In genomic region chr12:93015970-93016751, GRCh38 we compare ENCODE assay signal across 15 cellular contexts.
DNase-seq lines count a peak whose midpoint lies in the region; ATAC-seq and TF ChIP-seq lines count a peak whose summit lies in the region.
"Had no signal": no experiment of that assay in that cellular context is flagged by ENCODE, and none has a peak within 500 bp of the region (broad histone marks: within the 10 kb centered on the region; RNA-seq: fewer than 3 reads in every experiment).

No MANE protein-coding gene starts in this region.

- DNase-seq in HuH-7.5 (ENCODE audit: low spot score) (peak; percentile 37), Panc1 (ENCODE audit: low read depth, low spot score) (no peak), hepatocyte (ENCODE audit: low spot score) (peak; percentile 34), prostate gland (ENCODE audit: low spot score) (peak; percentile 70), NCI-H446 (lab: John Stamatoyannopoulos, UW) (no peak), BE2C (no peak), NCI-H187 treated with DMSO at 0.1 percent for 48 hours (lab: John Stamatoyannopoulos, UW) (no peak)
- DNase-seq in activated CD8-positive, alpha-beta memory T cell treated with anti-CD3 and anti-CD28 coated beads for 24 hours, result no peak
- DNase-seq: activated naive CD4-positive, alpha-beta T cell; left ventricle myocardium superior; NCI-H1092; stimulated activated CD4-positive, alpha-beta T cell treated with anti-CD3 and anti-CD28 coated beads, Interleukin-4, amount 100 ng/mL, for 4 hours; T-helper 9 cell had no signal

- POLR2A ChIA-PET in Panc1 (lab: Charles Lee), result no interaction called here

- no peaks in the 10 kb centered on the region for H3K9me2 ChIP-seq in hepatocyte (replicated peaks; ENCODE audit: insufficient read depth)

- intact Hi-C loops in Panc1 (cut with micrococcal nuclease; ENCODE audit: unreplicated experiment) (no loop called here), prostate gland (cut with DNase I) (no loop called here)

- CTCF ChIA-PET in Panc1 (lab: Charles Lee), result no interaction called here

- no peak overlapping the region for H2AFZ ChIP-seq in hepatocyte

- H3K4me1 ChIP-seq in Panc1 (ENCODE audit: control insufficient read depth, insufficient read depth, low read length) (no peaks in the 10 kb centered on the region), hepatocyte (ENCODE audit: insufficient read depth) (peaks cover 55% of the 10 kb centered on the region), prostate gland (replicated peaks) (peaks cover 11% of the 10 kb centered on the region), BE2C (no peaks in the 10 kb centered on the region)

- no TSS peak for BruUV-seq in Panc1 (replicated peaks; lab: Mats Ljungman, UMichigan)

- no peak for TF ChIP-seq CTCF in Panc1 (IDR thresholded peaks at IDR 0.05)
- TF ChIP-seq CTCF in hepatocyte (IDR thresholded peaks at IDR 0.05; ENCODE audit: poor library complexity), result no peak
- TF ChIP-seq CTCF in prostate gland (IDR thresholded peaks at IDR 0.05), result no peak
- TF ChIP-seq CTCF in BE2C (IDR thresholded peaks at IDR 0.05; ENCODE audit: low read depth, low read length), result no peak

- H4K20me1 ChIP-seq in hepatocyte (ENCODE audit: insufficient read depth, poor library complexity, severe bottlenecking), result no peaks in the 10 kb centered on the region

- peak; percentile 53; the same call in 1 of the 2 replicates for ATAC-seq in Panc1
- ATAC-seq: left ventricle myocardium superior had no signal

- peak overlapping the region; percentile 23 for H3K4me2 ChIP-seq in hepatocyte

- H3K9me3 ChIP-seq in Panc1 (ENCODE audit: control insufficient read depth, insufficient read depth, low read depth, low read length) (no peaks in the 10 kb centered on the region), hepatocyte (ENCODE audit: low read depth) (no peaks in the 10 kb centered on the region), prostate gland (no peaks in the 10 kb centered on the region), BE2C (no peaks in the 10 kb centered on the region)

- H3K79me2 ChIP-seq in hepatocyte, result no peaks in the 10 kb centered on the region

- H3K27me3 ChIP-seq in Panc1 (ENCODE audit: control insufficient read depth, insufficient read depth, low read length) (no peaks in the 10 kb centered on the region), hepatocyte (no peaks in the 10 kb centered on the region), prostate gland (replicated peaks; ENCODE audit: insufficient read depth) (no peaks in the 10 kb centered on the region), BE2C (no peaks in the 10 kb centered on the region)

- H3K4me3 ChIP-seq in Panc1 (ENCODE audit: low read depth in 2 of 2, low read length in 2 of 2) (no peak overlapping the region), hepatocyte (no peak overlapping the region), prostate gland (no peak overlapping the region), BE2C (ENCODE audit: low read depth, low read length) (no peak overlapping the region)

- H3K27ac ChIP-seq in Panc1 (ENCODE audit: low read length) (no peak overlapping the region), hepatocyte (peak overlapping the region; percentile 94), prostate gland (peak overlapping the region; percentile 52 to 87)
- H3K27ac ChIP-seq: C4-2B, HL-60 had no signal

- no peaks in the 10 kb centered on the region for H3K36me3 ChIP-seq in Panc1 (ENCODE audit: control insufficient read depth, insufficient read depth, low read length)
- H3K36me3 ChIP-seq in hepatocyte (replicated peaks; ENCODE audit: insufficient read depth, low read depth), result no peaks in the 10 kb centered on the region
- H3K36me3 ChIP-seq in prostate gland, result no peaks in the 10 kb centered on the region
- no peaks in the 10 kb centered on the region for H3K36me3 ChIP-seq in BE2C

- in situ Hi-C loops in Panc1 (cut with HindIII; ENCODE audit: low pct_unique_long_range_greater_than_20kb, low sequenced_read_pairs), result no loop called here

- WGBS in hepatocyte (ENCODE audit: low lambda C conversion rate, missing lambda C conversion rate), result 21% methylated on average over 4 of the region's 4 CpGs
- 44% methylated on average over 4 of the region's 4 CpGs for WGBS in prostate gland

- TF ChIP-seq POLR2A in prostate gland (IDR thresholded peaks at IDR 0.05), result no peak

Comparison
In these comparisons a context has a peak if more than half of its experiments do, and no peak if none do; other contexts are left out.
1. DNase-seq: peak in HuH-7.5 (single experiment), hepatocyte (single experiment) and prostate gland (single experiment); none in Panc1 (single experiment), activated CD8-positive, alpha-beta memory T cell treated with anti-CD3 and anti-CD28 coated beads for 24 hours (single experiment), NCI-H446 (0 of 2), BE2C (single experiment) and NCI-H187 treated with DMSO at 0.1 percent for 48 hours (single experiment).